ENCODE assay signal across 15 cellular contexts in genomic region chr4:41305486-41305885, GRCh38. TPM values are rescaled to one million over a fixed set of nuclear protein-coding genes. Genes with fewer than 3 reads are reported as not detected.
"Had no signal": no experiment of that assay in that cellular context is flagged by ENCODE, and none has a peak within 500 bp of the region (broad histone marks: within the 10 kb centered on the region; RNA-seq: fewer than 3 reads in every experiment).

No MANE protein-coding gene starts in this region.

- DNase-seq: activated CD4-positive, alpha-beta T cell treated with anti-CD3 and anti-CD28 coated beads for 48 hours; activated CD8-positive, alpha-beta memory T cell treated with anti-CD3 and anti-CD28 coated beads, Interleukin-2, amount 50 U/mL, for 4 hours; activated CD8-positive, alpha-beta T cell treated with anti-CD3 and anti-CD28 coated beads, Interleukin-2, amount 10 ng/mL, durations not matched to agents 7 days and 5 days; activated effector memory CD4-positive, alpha-beta T cell treated with anti-CD3 and anti-CD28 coated beads, Interleukin-2, amount 50 U/mL, for 16 hours; activated T-cell treated with anti-CD3 and anti-CD28 coated beads, Interleukin-2, amount 50 U/mL, for 48 hours; islet precursor cell; mammary epithelial cell; naive thymus-derived CD4-positive, alpha-beta T cell; stimulated activated CD4-positive, alpha-beta T cell treated with anti-CD3 and anti-CD28 coated beads, Interleukin-12 subunit alpha, Interleukin-12 subunit beta, amount 100 ng/mL, for 4 hours; stimulated activated CD4-positive, alpha-beta T cell treated with anti-CD3 and anti-CD28 coated beads, Interleukin-2, amount 100 ng/mL, for 24 hours had no signal

- ATAC-seq: activated CD8-positive, alpha-beta T cell treated with anti-CD3 and anti-CD28 coated beads, Interleukin-2, amount 10 ng/mL, durations not matched to agents 7 days and 5 days; esophagus mucosa; left lobe of liver; naive thymus-derived CD4-positive, alpha-beta T cell; WTC11 had no signal

- H3K27ac Mint-ChIP-seq: activated CD8-positive, alpha-beta T cell treated with anti-CD3 and anti-CD28 coated beads, Interleukin-2, amount 10 ng/mL, durations not matched to agents 7 days and 5 days; activated naive CD4-positive, alpha-beta T cell treated with anti-CD3 and anti-CD28 coated beads, Interleukin-2, amount 50 U/mL, for 24 hours; WTC11 had no signal

- H3K4me3 Mint-ChIP-seq: activated CD8-positive, alpha-beta T cell treated with anti-CD3 and anti-CD28 coated beads, Interleukin-2, amount 10 ng/mL, durations not matched to agents 7 days and 5 days; activated naive CD4-positive, alpha-beta T cell treated with anti-CD3 and anti-CD28 coated beads, Interleukin-2, amount 50 U/mL, for 24 hours; naive thymus-derived CD4-positive, alpha-beta T cell; WTC11 had no signal

- H3K4me1 Mint-ChIP-seq: activated naive CD4-positive, alpha-beta T cell treated with anti-CD3 and anti-CD28 coated beads, Interleukin-2, amount 50 U/mL, for 24 hours; naive thymus-derived CD4-positive, alpha-beta T cell had no signal

- H3K36me3 Mint-ChIP-seq: activated naive CD4-positive, alpha-beta T cell treated with anti-CD3 and anti-CD28 coated beads, Interleukin-2, amount 50 U/mL, for 24 hours; naive thymus-derived CD4-positive, alpha-beta T cell; WTC11 had no signal

RNA-seq across cellular contexts. Expression of gene UCHL1, which starts 48.8 kb away (rescaled TPM):
- total RNA-seq: mononuclear cell had no signal
- polyA plus RNA-seq: naive thymus-derived CD4-positive, alpha-beta T cell had no signal
